Comparison of ENCODE assay signal across 1 cellular context in genomic region chr1:230948903-230949302, GRCh38.
TF ChIP-seq lines count a peak whose summit lies in the region.

No MANE protein-coding gene starts in this region.

TF ChIP-seq in HepG2, 621 proteins besides CTCF, POLR2A, EP300 and RAD21:
- TF ChIP-seq TERF1 (CRISPR knock-in tag; IDR thresholded peaks at IDR 0.05) (no peak), ZBTB7A (CRISPR knock-in tag; IDR thresholded peaks at IDR 0.05) (no peak), FOSL2 (CRISPR knock-in tag; IDR thresholded peaks at IDR 0.05) (no peak), TCF7 (IDR thresholded peaks at IDR 0.05; ENCODE audit: low read depth) (0 out of 2 replicates have a peak, but pooled peaks have one; percentile 17), ZBTB8A (CRISPR knock-in tag; IDR thresholded peaks at IDR 0.05; ENCODE audit: borderline replicate concordance, low read depth) (no peak), TEAD2 (CRISPR knock-in tag; IDR thresholded peaks at IDR 0.05) (no peak), ISL2 (CRISPR knock-in tag; IDR thresholded peaks at IDR 0.05) (peak; percentile 31; the same call in 1 of the 2 replicates), CEBPB (IDR thresholded peaks at IDR 0.05; ENCODE audit: borderline replicate concordance, low read depth, low read length) (peak; percentile 71; the same call in 1 of the 2 replicates), EZH2 (conservative IDR thresholded peaks at IDR 0.05; ENCODE audit: low read depth, low read length) (no peak), AGO1 (IDR thresholded peaks at IDR 0.05; ENCODE audit: low read depth, low read length, poor library complexity, severe bottlenecking) (no peak), ELF1 (CRISPR knock-in tag; IDR thresholded peaks at IDR 0.05) (no peak), SOX13 (IDR thresholded peaks at IDR 0.05) (no peak), SOX13 (CRISPR knock-in tag; conservative IDR thresholded peaks at IDR 0.05 in 1 of 2, IDR thresholded peaks at IDR 0.05 in 1 of 2) (peak in 1 of 2 experiments; percentile 70; a peak in 2 of 4 replicates), CEBPG (CRISPR knock-in tag; IDR thresholded peaks at IDR 0.05) (peak; percentile 58), ZNF644 (CRISPR knock-in tag; IDR thresholded peaks at IDR 0.05; ENCODE audit: low read depth) (peak; percentile 59; the same call in 1 of the 2 replicates), ZNF3 (CRISPR knock-in tag; IDR thresholded peaks at IDR 0.05) (peak; percentile 32; the same call in 1 of the 2 replicates), ZNF160 (CRISPR knock-in tag; IDR thresholded peaks at IDR 0.05) (no peak), HDAC6 (IDR thresholded peaks at IDR 0.05; ENCODE audit: low read depth, low read length) (no peak), GATAD2A (CRISPR knock-in tag; IDR thresholded peaks at IDR 0.05) (0 out of 2 replicates have a peak, but pooled peaks have one; percentile 16), ZNF547 (CRISPR knock-in tag; IDR thresholded peaks at IDR 0.05) (no peak), ZNF124 (CRISPR knock-in tag; IDR thresholded peaks at IDR 0.05) (no peak), ZNF367 (CRISPR knock-in tag; IDR thresholded peaks at IDR 0.05; ENCODE audit: borderline replicate concordance) (no peak), TCF7L2 (IDR thresholded peaks at IDR 0.05; ENCODE audit: low read depth, low read length) (no peak), KLF9 (CRISPR knock-in tag; IDR thresholded peaks at IDR 0.05; ENCODE audit: low read depth) (no peak), SMAD1 (CRISPR knock-in tag; IDR thresholded peaks at IDR 0.05; ENCODE audit: borderline replicate concordance, low read depth) (no peak), ZNF343 (CRISPR knock-in tag; IDR thresholded peaks at IDR 0.05) (no peak), MAX (IDR thresholded peaks at IDR 0.05) (peak; percentile 43; the same call in 1 of the 2 replicates), ATF4 (CRISPR knock-in tag; IDR thresholded peaks at IDR 0.05) (peak in 1 of 2 experiments; percentile 71; a peak in 2 of 4 replicates), NFIC (IDR thresholded peaks at IDR 0.05; ENCODE audit: low read length) (0 out of 2 replicates have a peak, but pooled peaks have one; percentile 33), CENPX (CRISPR knock-in tag; IDR thresholded peaks at IDR 0.05) (no peak), HNRNPL (IDR thresholded peaks at IDR 0.05; ENCODE audit: low read depth, low read length) (no peak), ZNF800 (CRISPR knock-in tag; IDR thresholded peaks at IDR 0.05) (no peak), NFYB (CRISPR knock-in tag; IDR thresholded peaks at IDR 0.05) (no peak), ZNF737 (CRISPR knock-in tag; IDR thresholded peaks at IDR 0.05; ENCODE audit: borderline replicate concordance) (no peak), CENPT (CRISPR knock-in tag; IDR thresholded peaks at IDR 0.05; ENCODE audit: low read depth) (no peak), SAP130 (CRISPR knock-in tag; IDR thresholded peaks at IDR 0.05; ENCODE audit: low read depth) (no peak; the same call in 1 of the 2 replicates), ZNF605 (CRISPR knock-in tag; IDR thresholded peaks at IDR 0.05) (no peak), ERF (CRISPR knock-in tag; IDR thresholded peaks at IDR 0.05) (no peak)
- TF ChIP-seq, protein P1, sequence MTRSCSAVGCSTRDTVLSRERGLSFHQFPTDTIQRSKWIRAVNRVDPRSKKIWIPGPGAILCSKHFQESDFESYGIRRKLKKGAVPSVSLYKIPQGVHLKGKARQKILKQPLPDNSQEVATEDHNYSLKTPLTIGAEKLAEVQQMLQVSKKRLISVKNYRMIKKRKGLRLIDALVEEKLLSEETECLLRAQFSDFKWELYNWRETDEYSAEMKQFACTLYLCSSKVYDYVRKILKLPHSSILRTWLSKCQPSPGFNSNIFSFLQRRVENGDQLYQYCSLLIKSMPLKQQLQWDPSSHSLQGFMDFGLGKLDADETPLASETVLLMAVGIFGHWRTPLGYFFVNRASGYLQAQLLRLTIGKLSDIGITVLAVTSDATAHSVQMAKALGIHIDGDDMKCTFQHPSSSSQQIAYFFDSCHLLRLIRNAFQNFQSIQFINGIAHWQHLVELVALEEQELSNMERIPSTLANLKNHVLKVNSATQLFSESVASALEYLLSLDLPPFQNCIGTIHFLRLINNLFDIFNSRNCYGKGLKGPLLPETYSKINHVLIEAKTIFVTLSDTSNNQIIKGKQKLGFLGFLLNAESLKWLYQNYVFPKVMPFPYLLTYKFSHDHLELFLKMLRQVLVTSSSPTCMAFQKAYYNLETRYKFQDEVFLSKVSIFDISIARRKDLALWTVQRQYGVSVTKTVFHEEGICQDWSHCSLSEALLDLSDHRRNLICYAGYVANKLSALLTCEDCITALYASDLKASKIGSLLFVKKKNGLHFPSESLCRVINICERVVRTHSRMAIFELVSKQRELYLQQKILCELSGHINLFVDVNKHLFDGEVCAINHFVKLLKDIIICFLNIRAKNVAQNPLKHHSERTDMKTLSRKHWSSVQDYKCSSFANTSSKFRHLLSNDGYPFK (CRISPR knock-in tag; IDR thresholded peaks at IDR 0.05; ENCODE audit: borderline replicate concordance), result no peak
- TF ChIP-seq, protein P2, sequence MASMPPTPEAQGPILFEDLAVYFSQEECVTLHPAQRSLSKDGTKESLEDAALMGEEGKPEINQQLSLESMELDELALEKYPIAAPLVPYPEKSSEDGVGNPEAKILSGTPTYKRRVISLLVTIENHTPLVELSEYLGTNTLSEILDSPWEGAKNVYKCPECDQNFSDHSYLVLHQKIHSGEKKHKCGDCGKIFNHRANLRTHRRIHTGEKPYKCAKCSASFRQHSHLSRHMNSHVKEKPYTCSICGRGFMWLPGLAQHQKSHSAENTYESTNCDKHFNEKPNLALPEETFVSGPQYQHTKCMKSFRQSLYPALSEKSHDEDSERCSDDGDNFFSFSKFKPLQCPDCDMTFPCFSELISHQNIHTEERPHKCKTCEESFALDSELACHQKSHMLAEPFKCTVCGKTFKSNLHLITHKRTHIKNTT (CRISPR knock-in tag; IDR thresholded peaks at IDR 0.05), result no peak
- TF ChIP-seq, protein P3, sequence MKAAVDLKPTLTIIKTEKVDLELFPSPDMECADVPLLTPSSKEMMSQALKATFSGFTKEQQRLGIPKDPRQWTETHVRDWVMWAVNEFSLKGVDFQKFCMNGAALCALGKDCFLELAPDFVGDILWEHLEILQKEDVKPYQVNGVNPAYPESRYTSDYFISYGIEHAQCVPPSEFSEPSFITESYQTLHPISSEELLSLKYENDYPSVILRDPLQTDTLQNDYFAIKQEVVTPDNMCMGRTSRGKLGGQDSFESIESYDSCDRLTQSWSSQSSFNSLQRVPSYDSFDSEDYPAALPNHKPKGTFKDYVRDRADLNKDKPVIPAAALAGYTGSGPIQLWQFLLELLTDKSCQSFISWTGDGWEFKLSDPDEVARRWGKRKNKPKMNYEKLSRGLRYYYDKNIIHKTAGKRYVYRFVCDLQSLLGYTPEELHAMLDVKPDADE (CRISPR knock-in tag; IDR thresholded peaks at IDR 0.05), result no peak
- TF ChIP-seq, protein P4, sequence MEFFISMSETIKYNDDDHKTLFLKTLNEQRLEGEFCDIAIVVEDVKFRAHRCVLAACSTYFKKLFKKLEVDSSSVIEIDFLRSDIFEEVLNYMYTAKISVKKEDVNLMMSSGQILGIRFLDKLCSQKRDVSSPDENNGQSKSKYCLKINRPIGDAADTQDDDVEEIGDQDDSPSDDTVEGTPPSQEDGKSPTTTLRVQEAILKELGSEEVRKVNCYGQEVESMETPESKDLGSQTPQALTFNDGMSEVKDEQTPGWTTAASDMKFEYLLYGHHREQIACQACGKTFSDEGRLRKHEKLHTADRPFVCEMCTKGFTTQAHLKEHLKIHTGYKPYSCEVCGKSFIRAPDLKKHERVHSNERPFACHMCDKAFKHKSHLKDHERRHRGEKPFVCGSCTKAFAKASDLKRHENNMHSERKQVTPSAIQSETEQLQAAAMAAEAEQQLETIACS (CRISPR knock-in tag; IDR thresholded peaks at IDR 0.05), result no peak
- TF ChIP-seq, protein P5, sequence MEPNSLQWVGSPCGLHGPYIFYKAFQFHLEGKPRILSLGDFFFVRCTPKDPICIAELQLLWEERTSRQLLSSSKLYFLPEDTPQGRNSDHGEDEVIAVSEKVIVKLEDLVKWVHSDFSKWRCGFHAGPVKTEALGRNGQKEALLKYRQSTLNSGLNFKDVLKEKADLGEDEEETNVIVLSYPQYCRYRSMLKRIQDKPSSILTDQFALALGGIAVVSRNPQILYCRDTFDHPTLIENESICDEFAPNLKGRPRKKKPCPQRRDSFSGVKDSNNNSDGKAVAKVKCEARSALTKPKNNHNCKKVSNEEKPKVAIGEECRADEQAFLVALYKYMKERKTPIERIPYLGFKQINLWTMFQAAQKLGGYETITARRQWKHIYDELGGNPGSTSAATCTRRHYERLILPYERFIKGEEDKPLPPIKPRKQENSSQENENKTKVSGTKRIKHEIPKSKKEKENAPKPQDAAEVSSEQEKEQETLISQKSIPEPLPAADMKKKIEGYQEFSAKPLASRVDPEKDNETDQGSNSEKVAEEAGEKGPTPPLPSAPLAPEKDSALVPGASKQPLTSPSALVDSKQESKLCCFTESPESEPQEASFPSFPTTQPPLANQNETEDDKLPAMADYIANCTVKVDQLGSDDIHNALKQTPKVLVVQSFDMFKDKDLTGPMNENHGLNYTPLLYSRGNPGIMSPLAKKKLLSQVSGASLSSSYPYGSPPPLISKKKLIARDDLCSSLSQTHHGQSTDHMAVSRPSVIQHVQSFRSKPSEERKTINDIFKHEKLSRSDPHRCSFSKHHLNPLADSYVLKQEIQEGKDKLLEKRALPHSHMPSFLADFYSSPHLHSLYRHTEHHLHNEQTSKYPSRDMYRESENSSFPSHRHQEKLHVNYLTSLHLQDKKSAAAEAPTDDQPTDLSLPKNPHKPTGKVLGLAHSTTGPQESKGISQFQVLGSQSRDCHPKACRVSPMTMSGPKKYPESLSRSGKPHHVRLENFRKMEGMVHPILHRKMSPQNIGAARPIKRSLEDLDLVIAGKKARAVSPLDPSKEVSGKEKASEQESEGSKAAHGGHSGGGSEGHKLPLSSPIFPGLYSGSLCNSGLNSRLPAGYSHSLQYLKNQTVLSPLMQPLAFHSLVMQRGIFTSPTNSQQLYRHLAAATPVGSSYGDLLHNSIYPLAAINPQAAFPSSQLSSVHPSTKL (CRISPR knock-in tag; IDR thresholded peaks at IDR 0.05), result peak; percentile 31; the same call in 1 of the 2 replicates
- TF ChIP-seq, protein P6, sequence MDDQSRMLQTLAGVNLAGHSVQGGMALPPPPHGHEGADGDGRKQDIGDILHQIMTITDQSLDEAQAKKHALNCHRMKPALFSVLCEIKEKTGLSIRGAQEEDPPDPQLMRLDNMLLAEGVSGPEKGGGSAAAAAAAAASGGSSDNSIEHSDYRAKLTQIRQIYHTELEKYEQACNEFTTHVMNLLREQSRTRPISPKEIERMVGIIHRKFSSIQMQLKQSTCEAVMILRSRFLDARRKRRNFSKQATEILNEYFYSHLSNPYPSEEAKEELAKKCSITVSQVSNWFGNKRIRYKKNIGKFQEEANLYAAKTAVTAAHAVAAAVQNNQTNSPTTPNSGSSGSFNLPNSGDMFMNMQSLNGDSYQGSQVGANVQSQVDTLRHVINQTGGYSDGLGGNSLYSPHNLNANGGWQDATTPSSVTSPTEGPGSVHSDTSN (CRISPR knock-in tag; IDR thresholded peaks at IDR 0.05; ENCODE audit: borderline replicate concordance), result no peak
- TF ChIP-seq, protein P7, sequence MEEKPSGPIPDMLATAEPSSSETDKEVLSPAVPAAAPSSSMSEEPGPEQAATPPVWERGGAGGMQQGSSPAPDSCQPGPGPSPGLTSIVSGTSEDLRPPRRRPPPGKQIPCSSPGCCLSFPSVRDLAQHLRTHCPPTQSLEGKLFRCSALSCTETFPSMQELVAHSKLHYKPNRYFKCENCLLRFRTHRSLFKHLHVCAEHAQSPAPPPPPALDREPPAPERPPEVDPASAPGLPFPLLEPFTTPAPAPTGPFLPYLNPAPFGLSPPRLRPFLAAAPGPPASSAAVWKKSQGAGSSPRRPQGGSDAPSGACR (CRISPR knock-in tag; IDR thresholded peaks at IDR 0.05), result no peak
- TF ChIP-seq, protein P8, sequence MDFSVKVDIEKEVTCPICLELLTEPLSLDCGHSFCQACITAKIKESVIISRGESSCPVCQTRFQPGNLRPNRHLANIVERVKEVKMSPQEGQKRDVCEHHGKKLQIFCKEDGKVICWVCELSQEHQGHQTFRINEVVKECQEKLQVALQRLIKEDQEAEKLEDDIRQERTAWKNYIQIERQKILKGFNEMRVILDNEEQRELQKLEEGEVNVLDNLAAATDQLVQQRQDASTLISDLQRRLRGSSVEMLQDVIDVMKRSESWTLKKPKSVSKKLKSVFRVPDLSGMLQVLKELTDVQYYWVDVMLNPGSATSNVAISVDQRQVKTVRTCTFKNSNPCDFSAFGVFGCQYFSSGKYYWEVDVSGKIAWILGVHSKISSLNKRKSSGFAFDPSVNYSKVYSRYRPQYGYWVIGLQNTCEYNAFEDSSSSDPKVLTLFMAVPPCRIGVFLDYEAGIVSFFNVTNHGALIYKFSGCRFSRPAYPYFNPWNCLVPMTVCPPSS (IDR thresholded peaks at IDR 0.05), result no peak
